Comparison of ENCODE assay signal across 9 cellular contexts in genomic region chr20:47262365-47263013, GRCh38.
DNase-seq lines count a peak whose midpoint lies in the region; ATAC-seq lines count a peak whose summit lies in the region.
"Had no signal": no experiment of that assay in that cellular context is flagged by ENCODE, and none has a peak within 500 bp of the region (broad histone marks: within the 10 kb centered on the region; RNA-seq: fewer than 3 reads in every experiment).

No MANE protein-coding gene starts in this region.

- no peak overlapping the region for H3K4me3 ChIP-seq in right cardiac atrium (ENCODE audit: low read length)
- H3K4me3 ChIP-seq: MG63 had no signal

- no peaks in the 10 kb centered on the region for H3K27me3 Mint-ChIP-seq in T-helper 17 cell

- H3K27ac Mint-ChIP-seq in T-helper 17 cell, result no peak overlapping the region

- H3K4me1 Mint-ChIP-seq in T-helper 17 cell, result peaks cover 36% of the 10 kb centered on the region

- peaks cover 9% of the 10 kb centered on the region for H3K36me3 Mint-ChIP-seq in T-helper 17 cell (ENCODE audit: low read depth)

- H3K27ac ChIP-seq in right cardiac atrium (ENCODE audit: low read length), result no peak overlapping the region

- ATAC-seq in GM19372 (IDR thresholded peaks at IDR 0.05; ENCODE audit: low read depth, unreplicated experiment) (peak; percentile 52), HG03521 (IDR thresholded peaks at IDR 0.05; ENCODE audit: unreplicated experiment) (peak; percentile 47), T-helper 17 cell (peak; percentile 44), HG02571 (IDR thresholded peaks at IDR 0.05; ENCODE audit: unreplicated experiment) (no peak), right cardiac atrium (no peak)

- H3K9me3 ChIP-seq in T-helper 17 cell (ENCODE audit: control insufficient read depth, low read length, poor library complexity, severe bottlenecking), result no peaks in the 10 kb centered on the region
- H3K9me3 ChIP-seq in right cardiac atrium (ENCODE audit: control insufficient read depth, low read length), result no peaks in the 10 kb centered on the region
- H3K9me3 ChIP-seq: MG63 had no signal

- DNase-seq in COLO668 (lab: John Stamatoyannopoulos, UW; ENCODE audit: unreplicated experiment), result peak; percentile 6
- no peak for DNase-seq in T-helper 17 cell
- DNase-seq in GDM1 (lab: John Stamatoyannopoulos, UW), result no peak
- no peak for DNase-seq in activated naive CD4-positive, alpha-beta T cell treated with Interleukin-2 at 50 U/mL for 16 hours
- DNase-seq in right cardiac atrium, result no peak
- DNase-seq: MG63 had no signal

- H3K27me3 ChIP-seq in right cardiac atrium (ENCODE audit: control insufficient read depth, insufficient read depth), result no peaks in the 10 kb centered on the region
- H3K27me3 ChIP-seq: MG63 had no signal

- intact Hi-C loops in right cardiac atrium (cut with DNase I), result loop anchor here in 2 of 4 donors (10.0 kb wide), 2 partner anchors 48 to 58 kb away; no protein-coding TSS in a partner anchor

- no peak overlapping the region for H3K4me3 Mint-ChIP-seq in T-helper 17 cell

- peaks cover 13% of the 10 kb centered on the region for H3K4me1 ChIP-seq in right cardiac atrium (ENCODE audit: control insufficient read depth, insufficient read depth, low read length)

- WGBS in right cardiac atrium, result 86% methylated on average over 15 of the region's 15 CpGs

Comparison
In these comparisons a context has a peak if more than half of its experiments do, and no peak if none do; other contexts are left out.
1. ATAC-seq: peak in GM19372 (single experiment), HG03521 (single experiment) and T-helper 17 cell (single experiment); none in HG02571 (single experiment) and right cardiac atrium (0 of 2).